In genomic region chr17:78840780-78841611, GRCh38 we compare ENCODE assay signal across 8 cellular contexts. TPM values are rescaled to one million over a fixed set of nuclear protein-coding genes. Genes with fewer than 3 reads are reported as not detected.
A peak's percentile ranks its signal among the peaks of the same experiment; 100 is the strongest.
DNase-seq lines count a peak whose midpoint lies in the region; ATAC-seq and TF ChIP-seq lines count a peak whose summit lies in the region.

Gene USP36 (minus strand): TSS chr17:78840814. CDS start chr17:78836363, 4,451 bp downstream.

- peak; percentile 86 for ATAC-seq in HG03439 (IDR thresholded peaks at IDR 0.05; ENCODE audit: unreplicated experiment)

- H3K4me1 Mint-ChIP-seq in chondrocyte (ENCODE audit: low read depth), result peaks cover 35% of the 10 kb centered on the region

- H3K27me3 Mint-ChIP-seq in chondrocyte (ENCODE audit: low read depth), result no peaks in the 10 kb centered on the region

- peak within 1 kb of the TSS; percentile 95 for H3K27ac Mint-ChIP-seq in chondrocyte (ENCODE audit: unreplicated experiment)

- TF ChIP-seq POLR2A in GM19193 (IDR thresholded peaks at IDR 0.05; ENCODE audit: extremely low read depth, insufficient read depth, insufficient read length), result peak; percentile 92

- DNase-seq in AML-193 (lab: John Stamatoyannopoulos, UW), result peak; percentile 98 to 99
- peak; percentile 97 for DNase-seq in NCI-H510A treated with DMSO at 0.1 percent for 48 hours (lab: John Stamatoyannopoulos, UW)
- DNase-seq in activated CD4-positive, alpha-beta T cell treated with anti-CD3 and anti-CD28 coated beads for 24 hours (ENCODE audit: low read depth in 2 of 2), result peak; percentile 99 to 100
- DNase-seq in chondrocyte (ENCODE audit: low spot score), result peak; percentile 100
- peak; percentile 89 for DNase-seq in kidney epithelial cell (ENCODE audit: low read depth)
- peak; percentile 100 for DNase-seq in stimulated activated CD4-positive, alpha-beta T cell treated with anti-CD3 and anti-CD28 coated beads, Interleukin-15, amount 100 ng/mL, for 48 hours (ENCODE audit: low read depth in 2 of 2)

- peak within 1 kb of the TSS; percentile 86 for H3K4me3 Mint-ChIP-seq in chondrocyte (ENCODE audit: unreplicated experiment)

- no peaks in the 10 kb centered on the region for H3K9me3 Mint-ChIP-seq in chondrocyte (ENCODE audit: low read depth)

- H3K36me3 Mint-ChIP-seq in chondrocyte (ENCODE audit: low read depth), result peaks cover 11% of the 10 kb centered on the region

- TF ChIP-seq CTCF in chondrocyte (IDR thresholded peaks at IDR 0.05) (no peak), kidney epithelial cell (IDR thresholded peaks at IDR 0.05; ENCODE audit: insufficient read depth, low read length, poor library complexity, severe bottlenecking) (no peak)

- H3K27me3 ChIP-seq in kidney epithelial cell (ENCODE audit: control insufficient read depth, insufficient read depth, low read length), result no peaks in the 10 kb centered on the region

- H3K4me3 ChIP-seq in kidney epithelial cell (ENCODE audit: low read depth, low read length), result peak within 1 kb of the TSS; percentile 91

- no peaks in the 10 kb centered on the region for H3K36me3 ChIP-seq in kidney epithelial cell (ENCODE audit: control insufficient read depth, insufficient read depth, low read length)

RNA-seq across cellular contexts. Expression of gene USP36, which starts in this region (rescaled TPM):
- total RNA-seq in chondrocyte, result 45.1 to 51.2 TPM (median 49.6 TPM) in 3 replicates
- total RNA-seq in kidney epithelial cell, result 48.6 and 64.7 TPM in 2 replicates

Comparison
In these comparisons a context has a peak if more than half of its experiments do, and no peak if none do; other contexts are left out.
1. Peak in every context shown above with its lines: DNase-seq, ATAC-seq and H3K4me3 ChIP-seq.